Comparison of ENCODE assay signal across 21 cellular contexts in genomic region chr5:3348576-3349535, GRCh38.
A peak's percentile ranks its signal among the peaks of the same experiment; 100 is the strongest.
DNase-seq lines count a peak whose midpoint lies in the region; ATAC-seq and TF ChIP-seq lines count a peak whose summit lies in the region.
"Had no signal": no experiment of that assay in that cellular context is flagged by ENCODE, and none has a peak within 500 bp of the region (broad histone marks: within the 10 kb centered on the region; RNA-seq: fewer than 3 reads in every experiment).

No MANE protein-coding gene starts in this region.

- no peak overlapping the region for H3K27ac Mint-ChIP-seq in activated T-cell treated with anti-CD3 and anti-CD28 coated beads, Interleukin-2, amount 50 U/mL, for 24 hours
- H3K27ac Mint-ChIP-seq: GM23338, IgD-negative memory B cell had no signal

- TF ChIP-seq CTCF in right atrium auricular region (IDR thresholded peaks at IDR 0.05) (no peak), lower leg skin (IDR thresholded peaks at IDR 0.05) (no peak)

- no peaks in the 10 kb centered on the region for H3K27me3 ChIP-seq in right atrium auricular region
- H3K27me3 ChIP-seq: BE2C had no signal

- H3K4me1 Mint-ChIP-seq in activated T-cell treated with anti-CD3 and anti-CD28 coated beads, Interleukin-2, amount 50 U/mL, for 24 hours (ENCODE audit: low read depth), result no peaks in the 10 kb centered on the region
- H3K4me1 Mint-ChIP-seq: CD4-positive, CD25-positive, alpha-beta regulatory T cell; GM23338; IgD-negative memory B cell had no signal

- no peaks in the 10 kb centered on the region for H3K27me3 Mint-ChIP-seq in activated T-cell treated with anti-CD3 and anti-CD28 coated beads, Interleukin-2, amount 50 U/mL, for 24 hours
- H3K27me3 Mint-ChIP-seq: CD4-positive, CD25-positive, alpha-beta regulatory T cell; IgD-negative memory B cell had no signal

- no peaks in the 10 kb centered on the region for H3K9me3 ChIP-seq in right atrium auricular region
- H3K9me3 ChIP-seq: BE2C had no signal

- no peaks in the 10 kb centered on the region for H3K4me1 ChIP-seq in right atrium auricular region
- H3K4me1 ChIP-seq: BE2C had no signal

- H3K9me3 Mint-ChIP-seq in activated T-cell treated with anti-CD3 and anti-CD28 coated beads, Interleukin-2, amount 50 U/mL, for 24 hours, result no peaks in the 10 kb centered on the region

- WGBS in lower leg skin, 2 donors, result 89 to 93% methylated on average over 22 of the region's 22 CpGs

- TF ChIP-seq POLR2A in lower leg skin (IDR thresholded peaks at IDR 0.05) (no peak), GM18505 (IDR thresholded peaks at IDR 0.05; ENCODE audit: borderline replicate concordance, extremely low read depth, insufficient read depth, insufficient read length) (no peak)

- no peak overlapping the region for H3K27ac ChIP-seq in right atrium auricular region

- no peaks in the 10 kb centered on the region for H3K36me3 Mint-ChIP-seq in activated T-cell treated with anti-CD3 and anti-CD28 coated beads, Interleukin-2, amount 50 U/mL, for 24 hours (ENCODE audit: low read depth)
- H3K36me3 Mint-ChIP-seq: CD4-positive, CD25-positive, alpha-beta regulatory T cell had no signal

- H3K4me3 Mint-ChIP-seq in activated T-cell treated with anti-CD3 and anti-CD28 coated beads, Interleukin-2, amount 50 U/mL, for 24 hours, result no peak overlapping the region
- H3K4me3 Mint-ChIP-seq: GM23338, IgD-negative memory B cell had no signal

- intact Hi-C loops in Right ventricle myocardium inferior (cut with DNase I), result no loop called here
- intact Hi-C loops in lower leg skin (cut with DNase I; ENCODE audit: low total_unique reads), result no loop called here
- intact Hi-C loops in sciatic nerve (cut with DNase I), result no loop called here

- peak; percentile 44 for DNase-seq in right atrium auricular region (ENCODE audit: low spot score)
- no peak for DNase-seq in Right ventricle myocardium inferior (ENCODE audit: missing footprints)
- DNase-seq in lower leg skin (ENCODE audit: low spot score in 2 of 2), result peak; percentile 9 to 70
- peak; percentile 42 for DNase-seq in sciatic nerve (ENCODE audit: low spot score)
- no peak for DNase-seq in SW 1271 (lab: John Stamatoyannopoulos, UW)
- DNase-seq in NCI-H1694 treated with DMSO at 0.1 percent for 48 hours (lab: John Stamatoyannopoulos, UW), result no peak
- no peak for DNase-seq in activated T-cell treated with anti-CD3 and anti-CD28 coated beads, Interleukin-2, amount 50 U/mL, for 24 hours
- DNase-seq: BE2C; CD4-positive, CD25-positive, alpha-beta regulatory T cell; COR-L47; DMS 273 treated with DMSO at 0.1 percent for 48 hours; DND-41; Karpas-422; NCI-H1436; NCI-H2029; NCI-H2171; NCI-H526 had no signal

- H3K36me3 ChIP-seq in right atrium auricular region, result no peaks in the 10 kb centered on the region
- H3K36me3 ChIP-seq: BE2C had no signal

- H3K4me3 ChIP-seq in right atrium auricular region (no peak overlapping the region), lower leg skin (ENCODE audit: low read depth, poor library complexity, severe bottlenecking) (no peak overlapping the region)
- H3K4me3 ChIP-seq: GM23338 had no signal

- ATAC-seq in Right ventricle myocardium inferior (no peak), sciatic nerve (no peak), GM18505 (IDR thresholded peaks at IDR 0.05; ENCODE audit: unreplicated experiment) (no peak)
- ATAC-seq: GM23338, HCT116 had no signal

Comparison
In these comparisons a context has a peak if more than half of its experiments do, and no peak if none do; other contexts are left out.
1. DNase-seq: peak in right atrium auricular region (single experiment), lower leg skin (2 of 2) and sciatic nerve (single experiment); none in Right ventricle myocardium inferior (single experiment), SW 1271 (0 of 2), NCI-H1694 treated with DMSO at 0.1 percent for 48 hours (single experiment) and activated T-cell treated with anti-CD3 and anti-CD28 coated beads, Interleukin-2, amount 50 U/mL, for 24 hours (single experiment).